In genomic region chr12:103786201-103786600, GRCh38 we compare ENCODE assay signal across 16 cellular contexts. TPM values are rescaled to one million over a fixed set of nuclear protein-coding genes. Genes with fewer than 3 reads are reported as not detected.
A peak's percentile ranks its signal among the peaks of the same experiment; 100 is the strongest.
DNase-seq lines count a peak whose midpoint lies in the region; ATAC-seq, FAIRE-seq and TF ChIP-seq lines count a peak whose summit lies in the region.
"Had no signal": no experiment of that assay in that cellular context is flagged by ENCODE, and none has a peak within 500 bp of the region (broad histone marks: within the 10 kb centered on the region; RNA-seq: fewer than 3 reads in every experiment).

No MANE protein-coding gene starts in this region.

- CTCF ChIA-PET in A549 (lab: Yijun Ruan, JAX), result interaction anchor here (1.3 kb wide), 1 partner anchor 15 kb away, joined by 3 read pairs; no protein-coding TSS in a partner anchor
- CTCF ChIA-PET in Caco-2 (lab: Charles Lee), result no interaction called here
- CTCF ChIA-PET in K562 (lab: Yijun Ruan, JAX; ENCODE audit: low intra/inter-chr PET ratio), result no interaction called here

- no peaks in the 10 kb centered on the region for H3K27me3 Mint-ChIP-seq in Caco-2 (ENCODE audit: insufficient read depth, unreplicated experiment)
- H3K27me3 Mint-ChIP-seq: CD4-positive, alpha-beta T cell had no signal

- peaks cover 16% of the 10 kb centered on the region for H3K36me3 Mint-ChIP-seq in Caco-2 (ENCODE audit: insufficient read depth, unreplicated experiment)

- H3K9me3 Mint-ChIP-seq in Caco-2 (ENCODE audit: unreplicated experiment), result no peaks in the 10 kb centered on the region
- H3K9me3 Mint-ChIP-seq: CD4-positive, alpha-beta T cell; H9 had no signal

- no peaks in the 10 kb centered on the region for H4K20me1 ChIP-seq in K562 (replicated peaks; ENCODE audit: control insufficient read depth, insufficient read depth, low read length)

- in situ Hi-C loops in K562 (cut with MboI), result no loop called here

- no peaks in the 10 kb centered on the region for H3K79me2 ChIP-seq in K562 (ENCODE audit: control insufficient read depth, insufficient read depth, low read length)

- H3K27ac ChIP-seq in A549, result no peak overlapping the region
- no peak overlapping the region for H3K27ac ChIP-seq in K562 (ENCODE audit: extremely low read depth, low read depth, low read length)
- peak overlapping the region in 3 of 4 donors; percentile 42 to 48 (median 44) for H3K27ac ChIP-seq in sigmoid colon
- H3K27ac ChIP-seq: C4-2B, HL-60 had no signal

- no peaks in the 10 kb centered on the region; the same call in 1 of the 2 replicates for H3K36me3 ChIP-seq in Caco-2 (ENCODE audit: control insufficient read depth, insufficient read depth, low read length)
- peaks cover 78% of the 10 kb centered on the region for H3K36me3 ChIP-seq in K562 (ENCODE audit: control insufficient read depth, insufficient read depth, low read length)
- peaks cover 52 to 100% (median 68%) of the 10 kb centered on the region in 4 donors for H3K36me3 ChIP-seq in sigmoid colon

- H3K9me3 ChIP-seq in A549, result no peaks in the 10 kb centered on the region
- H3K9me3 ChIP-seq in Caco-2, result no peaks in the 10 kb centered on the region
- no peaks in the 10 kb centered on the region for H3K9me3 ChIP-seq in K562 (replicated peaks; ENCODE audit: control insufficient read depth, insufficient read depth, low read depth, low read length)
- H3K9me3 ChIP-seq in sigmoid colon, result no peaks in the 10 kb centered on the region

- TF ChIP-seq RAD21 in A549 (conservative IDR thresholded peaks at IDR 0.05 in 1 of 2, IDR thresholded peaks at IDR 0.05 in 1 of 2) (no peak), K562 (CRISPR knock-in tag; conservative IDR thresholded peaks at IDR 0.05 in 1 of 2, IDR thresholded peaks at IDR 0.05 in 1 of 2) (no peak)

- DNase-seq in A549 (ENCODE audit: low read depth in 1 of 2, low spot score in 1 of 2) (no peak), Caco-2 (no peak), K562 (ENCODE audit: extremely low read depth in 1 of 4, low spot score in 3 of 4) (no peak), sigmoid colon (peak; percentile 26), SHP77 treated with DMSO at 0.1 percent for 48 hours (lab: John Stamatoyannopoulos, UW) (no peak)
- DNase-seq: AML-193; CD4-positive, alpha-beta T cell; DMS79 treated with DMSO at 0.1 percent for 48 hours; H9 had no signal

- no peak overlapping the region for H3K9ac ChIP-seq in K562 (ENCODE audit: insufficient read depth in 1 of 2, low read depth in 2 of 2, low read length in 2 of 2)

- 0 out of 3 replicates have a peak overlapping the region, but pooled peaks have one; percentile 24 for H3K4me2 ChIP-seq in A549
- H3K4me2 ChIP-seq in K562 (ENCODE audit: insufficient read depth, low read length), result no peak overlapping the region

- H3K4me3 ChIP-seq in A549 (no peak overlapping the region), Caco-2 (ENCODE audit: low read depth, low read length) (no peak overlapping the region), K562 (no peak overlapping the region), sigmoid colon (no peak overlapping the region)
- H3K4me3 ChIP-seq: GM12878 had no signal

- no peak overlapping the region for H2AFZ ChIP-seq in K562 (ENCODE audit: low read depth, low read length)

- H3K4me1 ChIP-seq in A549 (peaks cover 12% of the 10 kb centered on the region), Caco-2 (0 out of 2 replicates have a peak, but pooled peaks cover 5% of the 10 kb centered on the region), K562 (replicated peaks in 1 of 2; ENCODE audit: control insufficient read depth in 2 of 2, insufficient read depth in 2 of 2, low read length in 2 of 2) (no peaks in the 10 kb centered on the region), sigmoid colon (peaks cover 0 to 40% (median 37%) of the 10 kb centered on the region in 4 donors)

- TF ChIP-seq CTCF in A549 (IDR thresholded peaks at IDR 0.05) (no peak), Caco-2 (IDR thresholded peaks at IDR 0.05; ENCODE audit: insufficient read depth in 1 of 2, low read depth in 1 of 2, low read length in 1 of 2, severe bottlenecking in 1 of 2, unreplicated experiment in 1 of 2) (no peak), K562 (IDR thresholded peaks at IDR 0.05 in 2 of 3, conservative IDR thresholded peaks at IDR 0.05 in 1 of 3; ENCODE audit: insufficient read depth in 2 of 3, low read depth in 1 of 3, low read length in 3 of 3) (no peak), sigmoid colon (IDR thresholded peaks at IDR 0.05) (no peak)

- no peak overlapping the region for H3K4me3 Mint-ChIP-seq in Caco-2 (ENCODE audit: unreplicated experiment)
- H3K4me3 Mint-ChIP-seq: CD4-positive, alpha-beta T cell; H9 had no signal

- H3K27ac Mint-ChIP-seq in Caco-2 (ENCODE audit: unreplicated experiment), result peak overlapping the region; percentile 18
- H3K27ac Mint-ChIP-seq: CD4-positive, alpha-beta T cell; H9 had no signal

- no peaks in the 10 kb centered on the region for H3K27me3 ChIP-seq in Caco-2 (replicated peaks; ENCODE audit: control insufficient read depth, insufficient read depth, low read length)
- no peaks in the 10 kb centered on the region for H3K27me3 ChIP-seq in K562 (ENCODE audit: control insufficient read depth in 2 of 2, insufficient read depth in 2 of 2, low read length in 2 of 2)
- no peaks in the 10 kb centered on the region for H3K27me3 ChIP-seq in sigmoid colon

- H3K9me1 ChIP-seq in K562 (ENCODE audit: control insufficient read depth, insufficient read depth, low read length), result no peaks in the 10 kb centered on the region

- TF ChIP-seq POLR2A in A549 (IDR thresholded peaks at IDR 0.05; ENCODE audit: low read length) (no peak), K562 (conservative IDR thresholded peaks at IDR 0.05) (no peak), sigmoid colon (IDR thresholded peaks at IDR 0.05) (no peak)

- ATAC-seq in A549 (no peak), K562 (no peak), HG03565 (IDR thresholded peaks at IDR 0.05; ENCODE audit: unreplicated experiment) (no peak)
- ATAC-seq: GM12878 had no signal

- no peak for TF ChIP-seq EP300 in A549 (IDR thresholded peaks at IDR 0.05)
- no peak for TF ChIP-seq EP300 in K562 (IDR thresholded peaks at IDR 0.05; ENCODE audit: low read length)
- no peak for TF ChIP-seq EP300 in sigmoid colon (IDR thresholded peaks at IDR 0.05)

- POLR2A ChIA-PET in A549 (lab: Yijun Ruan, JAX) (no interaction called here), Caco-2 (lab: Charles Lee) (no interaction called here), K562 (lab: Yijun Ruan, JAX) (interaction anchor here (0.9 kb wide), 1 partner anchor 14 kb away, joined by 5 read pairs; no protein-coding TSS in a partner anchor)

- intact Hi-C loops in Caco-2 (cut with micrococcal nuclease; ENCODE audit: unreplicated experiment) (no loop called here), K562 (cut with micrococcal nuclease) (no loop called here), sigmoid colon (cut with DNase I) (no loop called here)

- no peaks in the 10 kb centered on the region for H3K4me1 Mint-ChIP-seq in Caco-2 (ENCODE audit: low read depth, unreplicated experiment)

- FAIRE-seq in A549 (lab: Jason Lieb, UNC), result no peak
- FAIRE-seq in K562 (lab: Jason Lieb, UNC), result no peak
- FAIRE-seq: A204.1, GM19239, H1 had no signal

- no TSS peak for BruUV-seq in Caco-2 (replicated peaks; lab: Mats Ljungman, UMichigan)
- no TSS peak for BruUV-seq in K562 (replicated peaks; lab: Mats Ljungman, UMichigan)

TF ChIP-seq in A549, 52 proteins besides CTCF, POLR2A, EP300 and RAD21:
- peak; percentile 79; the same call in 1 of the 2 replicates for TF ChIP-seq KDM1A (IDR thresholded peaks at IDR 0.05; ENCODE audit: low read depth)
- no peak for TF ChIP-seq CEBPB (IDR thresholded peaks at IDR 0.05)

TF ChIP-seq in K562, 482 proteins besides CTCF, POLR2A, EP300 and RAD21:
- TF ChIP-seq ATF4 (CRISPR knock-in tag; IDR thresholded peaks at IDR 0.05), result no peak
- TF ChIP-seq RBM25 (IDR thresholded peaks at IDR 0.05; ENCODE audit: low read depth, low read length, severe bottlenecking), result peak; percentile 49

RNA-seq across cellular contexts. Expression of gene NT5DC3, which starts 54.8 kb away (rescaled TPM):
- polyA plus RNA-seq in A549 (2011; rRNA removed) (5.2 and 8.8 TPM in 2 replicates), A549 (2017; fragmentation: RNase III; extraction: RNeasy Plus Mini Kit Qiagen cat#74134 plus additional on column Dnase treatment) (5.6 to 6.7 TPM (median 6.3 TPM) in 3 replicates), K562 (2011; rRNA removed) (6.3 and 11.0 TPM in 2 replicates), K562 (2014; fragmentation: Illumina TruSeq; extraction: Trizol) (14.9 and 16.2 TPM in 2 replicates), K562 (2014; fragmentation: Nextera tagmentation; extraction: Ambion mirVana) (10 to 100 TPM; 14.2 to 33.5 TPM), K562 (2014; rRNA removed) (18.8 and 19.8 TPM in 2 replicates), sigmoid colon (1 to 10 TPM in 2 of 3 donors, under 1 TPM in 1; 0.23 to 6.8 (median 1.8) TPM)
- polyA plus RNA-seq in A549 (2012; cell fraction: cytosol; rRNA removed), result 4.1 and 5.4 TPM in 2 replicates
- polyA plus RNA-seq in A549 (2012; cell fraction: nucleus; rRNA removed), result 11.6 and 21.4 TPM in 2 replicates
- polyA minus RNA-seq in A549 (2011; rRNA and poly(A)+ RNA removed), result 9.8 and 13.0 TPM in 2 replicates
- total RNA-seq in Caco-2 (2022) (9.5 and 10.7 TPM in 2 replicates), K562 (2014; rRNA removed) (20.4 and 24.5 TPM in 2 replicates), K562 (2014; rRNA removed; fragmentation: Illumina TruSeq; extraction: Trizol) (29.8 and 33.2 TPM in 2 replicates), K562 (2015; rRNA removed; fragmentation: Illumina TruSeq; extraction: Trizol) (23.5 and 25.7 TPM in 2 replicates), K562 (2021) (26.2 and 30.7 TPM in 2 replicates), sigmoid colon (100 to 1,000 TPM; 179 to 346 (median 240) TPM)
- total RNA-seq in K562 (2011; cell fraction: chromatin; rRNA removed; ENCODE audit: low replicate concordance), result 39.6 and 65.6 TPM in 2 replicates
- 22.3 and 29.6 TPM in 2 replicates for total RNA-seq in K562 (2011; cell fraction: nucleolus; rRNA removed)
- total RNA-seq in K562 (2011; cell fraction: nucleoplasm; rRNA removed), result 35.5 and 41.1 TPM in 2 replicates
- 3.8 and 11.5 TPM in 2 replicates for polyA plus RNA-seq in K562 (2011; cell fraction: cytosol; rRNA removed)
- 12.9 and 20.4 TPM in 2 replicates for polyA plus RNA-seq in K562 (2011; cell fraction: nucleus; rRNA removed)
- polyA plus RNA-seq in K562 (2012), result 6.8 and 9.8 TPM in 2 replicates
- 12.7 and 24.4 TPM in 2 replicates for polyA minus RNA-seq in K562 (2011; rRNA and poly(A)+ RNA removed)
- 6.4 and 13.5 TPM in 2 replicates for polyA minus RNA-seq in K562 (2011; cell fraction: cytosol; rRNA and poly(A)+ RNA removed)
- 6.9 and 22.4 TPM in 2 replicates for polyA minus RNA-seq in K562 (2011; cell fraction: nucleus; rRNA and poly(A)+ RNA removed)

Comparison
In these comparisons a context has a peak if more than half of its experiments do, and no peak if none do; other contexts are left out.
1. H3K27ac ChIP-seq: peak in sigmoid colon (3 of 4); none in A549 (0 of 2) and K562 (single experiment).
2. Of the 35 proteins assayed by ChIP-seq in both K562 and A549: peak only in K562: none; only in A549: KDM1A; in both: none; in neither: 34.